Comparison of ENCODE assay signal across 17 cellular contexts in the genomic region with DNA sequence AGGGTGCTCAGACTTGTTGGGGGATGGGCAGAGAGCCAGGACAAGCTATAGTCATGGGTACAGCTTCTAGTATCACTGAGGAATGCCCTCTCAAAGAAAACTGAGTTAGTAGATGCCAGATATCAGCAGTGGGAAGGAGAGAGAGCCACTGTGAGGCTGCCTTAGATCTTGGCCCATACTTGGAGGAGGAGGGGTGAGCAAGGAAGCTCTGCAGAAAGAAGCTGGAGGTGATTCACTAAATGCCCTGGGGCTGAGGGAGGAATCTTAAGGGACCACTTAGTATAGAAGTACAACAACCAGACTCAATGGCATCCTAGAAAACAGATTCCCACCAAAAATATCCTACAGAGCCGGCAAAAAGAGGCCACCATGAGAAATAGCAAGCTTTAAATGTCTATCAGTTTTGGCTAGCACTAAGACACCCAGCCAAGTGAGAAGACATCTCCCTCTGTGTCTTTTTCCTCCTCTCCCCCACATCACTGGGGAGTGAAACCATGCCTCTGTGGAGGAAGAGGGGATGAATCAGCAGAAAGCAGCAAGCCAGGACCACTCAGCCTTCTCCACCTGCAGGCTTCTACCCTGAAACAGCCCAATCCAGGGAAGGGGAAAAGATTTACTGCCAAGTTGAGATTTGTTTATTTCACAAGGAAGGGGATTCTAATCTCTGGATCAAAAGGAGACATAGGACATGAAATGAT.
DNase-seq lines count a peak whose midpoint lies in the region; ATAC-seq and TF ChIP-seq lines count a peak whose summit lies in the region.
"Had no signal": no experiment of that assay in that cellular context is flagged by ENCODE, and none has a peak within 500 bp of the region (broad histone marks: within the 10 kb centered on the region; RNA-seq: fewer than 3 reads in every experiment).

No MANE protein-coding gene starts in this region.

- TF ChIP-seq CTCF in activated CD8-positive, alpha-beta T cell treated with anti-CD3 and anti-CD28 coated beads for 36 hours (IDR thresholded peaks at IDR 0.05), result no peak
- no peak for TF ChIP-seq CTCF in nephron progenitor cell (IDR thresholded peaks at IDR 0.05)

- peak overlapping the region; percentile 22 for H3K27ac Mint-ChIP-seq in activated CD8-positive, alpha-beta T cell treated with anti-CD3 and anti-CD28 coated beads for 36 hours
- no peak overlapping the region for H3K27ac Mint-ChIP-seq in activated CD8-positive, alpha-beta T cell treated with anti-CD3 and anti-CD28 coated beads, Interleukin-2, amount 10 ng/mL, durations not matched to agents 7 days and 5 days
- peak overlapping the region; percentile 50 for H3K27ac Mint-ChIP-seq in activated naive CD8-positive, alpha-beta T cell treated with anti-CD3 and anti-CD28 coated beads for 36 hours
- H3K27ac Mint-ChIP-seq in nephron progenitor cell, result peak overlapping the region; percentile 62
- H3K27ac Mint-ChIP-seq: immature natural killer cell had no signal

- peaks cover 62% of the 10 kb centered on the region for H3K4me1 Mint-ChIP-seq in activated CD8-positive, alpha-beta T cell treated with anti-CD3 and anti-CD28 coated beads for 36 hours (ENCODE audit: low read depth)
- H3K4me1 Mint-ChIP-seq in activated CD8-positive, alpha-beta T cell treated with anti-CD3 and anti-CD28 coated beads, Interleukin-2, amount 10 ng/mL, durations not matched to agents 7 days and 5 days (ENCODE audit: low read depth), result peaks cover 50% of the 10 kb centered on the region
- peaks cover 57% of the 10 kb centered on the region for H3K4me1 Mint-ChIP-seq in activated naive CD8-positive, alpha-beta T cell treated with anti-CD3 and anti-CD28 coated beads for 36 hours
- H3K4me1 Mint-ChIP-seq in nephron progenitor cell, result peaks cover 50% of the 10 kb centered on the region
- H3K4me1 Mint-ChIP-seq: immature natural killer cell had no signal

- intact Hi-C loops in activated CD8-positive, alpha-beta T cell treated with anti-CD3 and anti-CD28 coated beads for 36 hours (cut with micrococcal nuclease), result no loop called here

- CTCF ChIA-PET in activated CD8-positive, alpha-beta T cell treated with anti-CD3 and anti-CD28 coated beads for 36 hours (lab: Charles Lee), result no interaction called here
- CTCF ChIA-PET in activated CD8-positive, alpha-beta T cell treated with anti-CD3 and anti-CD28 coated beads, Interleukin-2, amount 10 ng/mL, durations not matched to agents 7 days and 5 days (lab: Charles Lee), result interaction anchor here (0.8 kb wide), 1 partner anchor 18 kb away, joined by 3 read pairs; no protein-coding TSS in a partner anchor

- peaks cover 6% of the 10 kb centered on the region for H3K9me3 Mint-ChIP-seq in activated CD8-positive, alpha-beta T cell treated with anti-CD3 and anti-CD28 coated beads for 36 hours
- peaks cover 5% of the 10 kb centered on the region for H3K9me3 Mint-ChIP-seq in activated CD8-positive, alpha-beta T cell treated with anti-CD3 and anti-CD28 coated beads, Interleukin-2, amount 10 ng/mL, durations not matched to agents 7 days and 5 days (ENCODE audit: insufficient read depth)
- H3K9me3 Mint-ChIP-seq in activated naive CD8-positive, alpha-beta T cell treated with anti-CD3 and anti-CD28 coated beads for 36 hours, result peaks cover 10% of the 10 kb centered on the region
- peaks cover 7% of the 10 kb centered on the region for H3K9me3 Mint-ChIP-seq in nephron progenitor cell
- H3K9me3 Mint-ChIP-seq: immature natural killer cell had no signal

- DNase-seq in activated CD8-positive, alpha-beta T cell treated with anti-CD3 and anti-CD28 coated beads for 36 hours, result no peak
- no peak for DNase-seq in activated CD8-positive, alpha-beta T cell treated with anti-CD3 and anti-CD28 coated beads, Interleukin-2, amount 10 ng/mL, durations not matched to agents 7 days and 5 days
- peak; percentile 80 for DNase-seq in M059J (ENCODE audit: low read depth)
- no peak for DNase-seq in activated naive CD8-positive, alpha-beta T cell treated with anti-CD3 and anti-CD28 coated beads for 36 hours
- DNase-seq in nephron progenitor cell, result no peak
- DNase-seq in hypothalamus (lab: John Stamatoyannopoulos, UW), result no peak
- no peak for DNase-seq in activated effector memory CD4-positive, alpha-beta T cell treated with anti-CD3 and anti-CD28 coated beads, Interleukin-2, amount 50 U/mL, for 16 hours
- DNase-seq: activated CD4-positive, alpha-beta T cell treated with anti-CD3 and anti-CD28 coated beads, Interleukin-2, amount 50 U/mL, for 48 hours; adrenal gland; dermis blood vessel endothelial cell; immature natural killer cell; MG63; NCI-H2171 treated with DMSO at 0.1 percent for 48 hours; psoas muscle; SW 1271; upper lobe of right lung had no signal

- ATAC-seq in activated CD8-positive, alpha-beta T cell treated with anti-CD3 and anti-CD28 coated beads for 36 hours, result no peak
- ATAC-seq in activated CD8-positive, alpha-beta T cell treated with anti-CD3 and anti-CD28 coated beads, Interleukin-2, amount 10 ng/mL, durations not matched to agents 7 days and 5 days, result no peak
- no peak for ATAC-seq in GM21619 (IDR thresholded peaks at IDR 0.05; ENCODE audit: unreplicated experiment)
- ATAC-seq: psoas muscle, upper lobe of right lung had no signal

- no peaks in the 10 kb centered on the region for H3K36me3 Mint-ChIP-seq in activated CD8-positive, alpha-beta T cell treated with anti-CD3 and anti-CD28 coated beads for 36 hours (ENCODE audit: low read depth)
- peaks cover 10% of the 10 kb centered on the region for H3K36me3 Mint-ChIP-seq in activated CD8-positive, alpha-beta T cell treated with anti-CD3 and anti-CD28 coated beads, Interleukin-2, amount 10 ng/mL, durations not matched to agents 7 days and 5 days (ENCODE audit: low read depth)
- peaks cover 4% of the 10 kb centered on the region for H3K36me3 Mint-ChIP-seq in activated naive CD8-positive, alpha-beta T cell treated with anti-CD3 and anti-CD28 coated beads for 36 hours
- H3K36me3 Mint-ChIP-seq in nephron progenitor cell (ENCODE audit: low read depth), result peaks cover 5% of the 10 kb centered on the region

- H3K27me3 Mint-ChIP-seq in activated CD8-positive, alpha-beta T cell treated with anti-CD3 and anti-CD28 coated beads for 36 hours, result no peaks in the 10 kb centered on the region
- H3K27me3 Mint-ChIP-seq in activated CD8-positive, alpha-beta T cell treated with anti-CD3 and anti-CD28 coated beads, Interleukin-2, amount 10 ng/mL, durations not matched to agents 7 days and 5 days (ENCODE audit: low read depth), result no peaks in the 10 kb centered on the region
- no peaks in the 10 kb centered on the region for H3K27me3 Mint-ChIP-seq in activated naive CD8-positive, alpha-beta T cell treated with anti-CD3 and anti-CD28 coated beads for 36 hours
- H3K27me3 Mint-ChIP-seq in nephron progenitor cell (ENCODE audit: low read depth, poor library complexity), result peaks cover 2% of the 10 kb centered on the region

- no peak overlapping the region for H3K4me3 Mint-ChIP-seq in activated CD8-positive, alpha-beta T cell treated with anti-CD3 and anti-CD28 coated beads for 36 hours
- no peak overlapping the region for H3K4me3 Mint-ChIP-seq in activated CD8-positive, alpha-beta T cell treated with anti-CD3 and anti-CD28 coated beads, Interleukin-2, amount 10 ng/mL, durations not matched to agents 7 days and 5 days
- H3K4me3 Mint-ChIP-seq in activated naive CD8-positive, alpha-beta T cell treated with anti-CD3 and anti-CD28 coated beads for 36 hours, result no peak overlapping the region
- no peak overlapping the region for H3K4me3 Mint-ChIP-seq in nephron progenitor cell
- H3K4me3 Mint-ChIP-seq: immature natural killer cell had no signal

- POLR2A ChIA-PET in activated CD8-positive, alpha-beta T cell treated with anti-CD3 and anti-CD28 coated beads for 36 hours (lab: Charles Lee), result no interaction called here
- POLR2A ChIA-PET in activated CD8-positive, alpha-beta T cell treated with anti-CD3 and anti-CD28 coated beads, Interleukin-2, amount 10 ng/mL, durations not matched to agents 7 days and 5 days (lab: Charles Lee), result interaction anchor here (0.8 kb wide), 1 partner anchor 26 kb away, joined by 3 read pairs; no protein-coding TSS in a partner anchor
